In the genomic region with DNA sequence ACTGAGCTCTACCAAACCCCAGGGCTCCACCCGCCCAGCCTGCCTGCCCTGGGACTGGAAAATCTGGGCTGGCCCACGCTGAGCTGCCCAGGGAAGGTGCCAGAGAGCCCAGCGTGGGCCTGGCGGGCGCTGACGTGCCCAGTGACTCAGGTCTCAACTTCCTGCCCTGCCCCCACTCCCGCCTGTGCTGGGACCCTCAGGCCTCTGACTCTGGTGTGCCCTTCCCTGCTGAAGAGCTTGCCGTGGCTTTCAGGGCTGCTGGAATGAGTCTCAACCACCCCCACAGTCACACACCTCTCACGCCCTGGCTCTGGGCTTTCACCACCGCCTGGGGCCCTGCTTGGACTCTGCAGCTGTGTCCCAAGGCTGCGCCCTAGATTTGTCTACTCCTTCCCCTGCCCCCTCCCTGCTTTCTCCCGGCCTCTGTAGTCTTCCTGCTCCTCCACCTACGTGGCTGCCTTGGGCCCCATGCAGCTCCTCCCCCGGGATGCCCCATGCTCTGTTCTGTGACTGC, we compare ENCODE assay signal across 10 cellular contexts. TPM values are rescaled to one million over a fixed set of nuclear protein-coding genes. Genes with fewer than 3 reads are reported as not detected.
DNase-seq lines count a peak whose midpoint lies in the region; ATAC-seq and TF ChIP-seq lines count a peak whose summit lies in the region.
"Had no signal": no experiment of that assay in that cellular context is flagged by ENCODE, and none has a peak within 500 bp of the region (broad histone marks: within the 10 kb centered on the region; RNA-seq: fewer than 3 reads in every experiment).

No MANE protein-coding gene starts in this region.

- H3K27me3 ChIP-seq in adipocyte (replicated peaks; ENCODE audit: control insufficient read depth, insufficient read depth, low read length) (no peaks in the 10 kb centered on the region), tibial artery (no peaks in the 10 kb centered on the region)

- peak overlapping the region; percentile 29 for H3K27ac Mint-ChIP-seq in glutamatergic neuron (ENCODE audit: unreplicated experiment)
- H3K27ac Mint-ChIP-seq: activated naive CD8-positive, alpha-beta T cell had no signal

- peaks cover 7% of the 10 kb centered on the region for H3K4me1 Mint-ChIP-seq in glutamatergic neuron (ENCODE audit: low read depth, unreplicated experiment)

- TF ChIP-seq CTCF in glutamatergic neuron (IDR thresholded peaks at IDR 0.05; ENCODE audit: partially characterized antibody, unreplicated experiment), result no peak
- TF ChIP-seq CTCF in tibial artery (IDR thresholded peaks at IDR 0.05), result no peak

- no peaks in the 10 kb centered on the region for H3K9me3 ChIP-seq in adipocyte (ENCODE audit: control insufficient read depth, low read length)
- no peaks in the 10 kb centered on the region for H3K9me3 ChIP-seq in tibial artery

- peaks cover 1% of the 10 kb centered on the region for H3K9me3 Mint-ChIP-seq in glutamatergic neuron (ENCODE audit: unreplicated experiment)

- no peaks in the 10 kb centered on the region for H3K36me3 Mint-ChIP-seq in glutamatergic neuron (ENCODE audit: unreplicated experiment)
- H3K36me3 Mint-ChIP-seq: activated naive CD8-positive, alpha-beta T cell had no signal

- H3K4me3 ChIP-seq in adipocyte (ENCODE audit: low read length) (no peak overlapping the region), tibial artery (no peak overlapping the region)

- no peaks in the 10 kb centered on the region for H3K4me1 ChIP-seq in adipocyte (ENCODE audit: control insufficient read depth, insufficient read depth, low read length)
- peaks cover 0 to 13% (median 5%) of the 10 kb centered on the region in 4 donors for H3K4me1 ChIP-seq in tibial artery

- H3K4me3 Mint-ChIP-seq in glutamatergic neuron (ENCODE audit: unreplicated experiment), result peak overlapping the region; percentile 11
- H3K4me3 Mint-ChIP-seq: activated naive CD8-positive, alpha-beta T cell had no signal

- H3K36me3 ChIP-seq in adipocyte (ENCODE audit: control insufficient read depth, insufficient read depth, low read length, severe bottlenecking) (peaks cover 49% of the 10 kb centered on the region), tibial artery (peaks cover 13 to 86% (median 54%) of the 10 kb centered on the region in 3 donors)

- intact Hi-C loops in tibial artery (cut with DNase I; ENCODE audit: low total_unique reads), result no loop called here

- H3K27me3 Mint-ChIP-seq in glutamatergic neuron (ENCODE audit: unreplicated experiment), result peaks cover 14% of the 10 kb centered on the region
- H3K27me3 Mint-ChIP-seq: activated naive CD8-positive, alpha-beta T cell had no signal

- DNase-seq in activated naive CD4-positive, alpha-beta T cell treated with Interleukin-2 at 50 U/mL for 16 hours, result peak; percentile 45
- no peak for DNase-seq in activated naive CD4-positive, alpha-beta T cell treated with anti-CD3 and anti-CD28 coated beads, Interleukin-2, amount 50 U/mL, for 16 hours
- DNase-seq in adipocyte (ENCODE audit: low read depth), result peak; percentile 66
- DNase-seq in glutamatergic neuron, result no peak
- DNase-seq in tibial artery, result peak in 1 of 2 donors; percentile 77
- DNase-seq in NCI-H748 treated with DMSO at 0.1 percent for 48 hours (lab: John Stamatoyannopoulos, UW), result no peak
- DNase-seq: NCI-H1436 had no signal

- H3K9ac ChIP-seq in adipocyte (ENCODE audit: low read length), result no peak overlapping the region

- ATAC-seq in GM21786 (IDR thresholded peaks at IDR 0.05; ENCODE audit: unreplicated experiment) (no peak), GM18873 (IDR thresholded peaks at IDR 0.05; ENCODE audit: low FRiP score, unreplicated experiment) (no peak)

- peak overlapping the region; percentile 5 to 67 for H3K27ac ChIP-seq in tibial artery

RNA-seq across cellular contexts. Expression of gene LLGL1, which starts 10.4 kb away (rescaled TPM):
- total RNA-seq in glutamatergic neuron (ENCODE audit: unreplicated experiment), result 84.6 TPM

RNA-seq across cellular contexts. Expression of gene FLII, which starts 22.7 kb away (rescaled TPM):
- total RNA-seq in glutamatergic neuron (ENCODE audit: unreplicated experiment), result 203 TPM

RNA-seq across cellular contexts. Expression of gene MIEF2, which starts 24.7 kb away (rescaled TPM):
- total RNA-seq in glutamatergic neuron (ENCODE audit: unreplicated experiment), result 7.4 TPM

RNA-seq across cellular contexts. Expression of gene ALKBH5, which starts 52.2 kb away (rescaled TPM):
- 62.7 TPM for total RNA-seq in glutamatergic neuron (ENCODE audit: unreplicated experiment)

Comparison
In these comparisons a context has a peak if more than half of its experiments do, and no peak if none do; other contexts are left out.
1. DNase-seq: peak in activated naive CD4-positive, alpha-beta T cell treated with Interleukin-2 at 50 U/mL for 16 hours (single experiment) and adipocyte (single experiment); none in activated naive CD4-positive, alpha-beta T cell treated with anti-CD3 and anti-CD28 coated beads, Interleukin-2, amount 50 U/mL, for 16 hours (single experiment), glutamatergic neuron (single experiment) and NCI-H748 treated with DMSO at 0.1 percent for 48 hours (single experiment).